Comparison of ENCODE assay signal across 9 cellular contexts in genomic region chr11:117313828-117314768, GRCh38. TPM values are rescaled to one million over a fixed set of nuclear protein-coding genes. Genes with fewer than 3 reads are reported as not detected.
DNase-seq lines count a peak whose midpoint lies in the region; ATAC-seq, FAIRE-seq and TF ChIP-seq lines count a peak whose summit lies in the region.
"Had no signal": no experiment of that assay in that cellular context is flagged by ENCODE, and none has a peak within 500 bp of the region (broad histone marks: within the 10 kb centered on the region; RNA-seq: fewer than 3 reads in every experiment).

No MANE protein-coding gene starts in this region.

- peak overlapping the region in 1 of 2 experiments; percentile 55 for H3K18ac ChIP-seq in mesenchymal stem cell (ENCODE audit: low read depth in 1 of 2, low read length in 2 of 2)

- H3K9ac ChIP-seq in HepG2 (ENCODE audit: insufficient read depth, low read depth, low read length) (no peak overlapping the region), mesenchymal stem cell (ENCODE audit: low read length) (peak overlapping the region; percentile 85)

- H3K27ac ChIP-seq in HepG2 (ENCODE audit: extremely low read length, insufficient read depth, low read length) (no peak overlapping the region), right lobe of liver (no peak overlapping the region), body of pancreas (peak overlapping the region; percentile 25 to 83 (median 68)), mesenchymal stem cell (ENCODE audit: low read length, poor library complexity, severe bottlenecking) (no peak overlapping the region)

- no peak overlapping the region for H2AK5ac ChIP-seq in mesenchymal stem cell (ENCODE audit: low read length, severe bottlenecking)

- H3K23ac ChIP-seq in mesenchymal stem cell (ENCODE audit: low read length in 2 of 2) = peak overlapping the region in 1 of 2 experiments; percentile 56

- peaks cover 56% of the 10 kb centered on the region for H3K4me1 ChIP-seq in HepG2 (ENCODE audit: insufficient read depth, low read length)
- H3K4me1 ChIP-seq in right lobe of liver = peaks cover 0 to 18% (median 5%) of the 10 kb centered on the region in 4 donors
- H3K4me1 ChIP-seq in body of pancreas = peaks cover 70% of the 10 kb centered on the region
- H3K4me1 ChIP-seq in mesenchymal stem cell (ENCODE audit: control insufficient read depth, insufficient read depth, low read depth, low read length) = peaks cover 20% of the 10 kb centered on the region
- H3K4me1 ChIP-seq in mucosa of descending colon (ENCODE audit: low read depth) = peaks cover 8% of the 10 kb centered on the region

- DNase-seq in HepG2 (ENCODE audit: low spot score) (no peak), right lobe of liver (no peak), body of pancreas (peak in 2 of 4 donors; percentile 36 to 49), mesenchymal stem cell (no peak), mucosa of descending colon (no peak), NCI-H774 (lab: John Stamatoyannopoulos, UW) (no peak)
- no peak for DNase-seq in activated CD4-positive, CD25-positive, alpha-beta regulatory T cell (lab: John Stamatoyannopoulos, UW)
- DNase-seq: kidney glomerular epithelial cell had no signal

- H2AFZ ChIP-seq in HepG2 (ENCODE audit: low read length) (no peak overlapping the region), mesenchymal stem cell (ENCODE audit: low read depth, low read length) (no peak overlapping the region)

- BruUV-seq in HepG2 (replicated peaks; lab: Mats Ljungman, UMichigan) = no TSS peak

- no peak for TF ChIP-seq EP300 in HepG2 (IDR thresholded peaks at IDR 0.05; ENCODE audit: low read depth in 2 of 2, low read length in 2 of 2)
- TF ChIP-seq EP300 in HepG2 (CRISPR knock-in tag; IDR thresholded peaks at IDR 0.05; ENCODE audit: borderline replicate concordance) = no peak

- H2BK12ac ChIP-seq in mesenchymal stem cell (ENCODE audit: low read length in 2 of 2) = peak overlapping the region in 1 of 2 experiments; percentile 70

- peak overlapping the region in 1 of 2 experiments; percentile 64 for H3K14ac ChIP-seq in mesenchymal stem cell (ENCODE audit: low read length in 2 of 2)

- no peak overlapping the region for H2BK120ac ChIP-seq in mesenchymal stem cell (ENCODE audit: low read depth, low read length)

- TF ChIP-seq POLR2A in HepG2 (IDR thresholded peaks at IDR 0.05; ENCODE audit: insufficient read depth in 1 of 2, low read depth in 2 of 2, low read length in 2 of 2) = no peak
- TF ChIP-seq POLR2A in right lobe of liver (IDR thresholded peaks at IDR 0.05) = no peak
- no peak for TF ChIP-seq POLR2A in body of pancreas (IDR thresholded peaks at IDR 0.05)

- TF ChIP-seq CTCF in HepG2 (CRISPR knock-in tag; IDR thresholded peaks at IDR 0.05) (no peak), right lobe of liver (IDR thresholded peaks at IDR 0.05) (no peak), body of pancreas (IDR thresholded peaks at IDR 0.05) (no peak), mucosa of descending colon (IDR thresholded peaks at IDR 0.05) (no peak)

- no peak overlapping the region for H2BK5ac ChIP-seq in mesenchymal stem cell (ENCODE audit: low read depth, low read length, poor library complexity, severe bottlenecking)

- TF ChIP-seq RAD21 in HepG2 (CRISPR knock-in tag; IDR thresholded peaks at IDR 0.05) = no peak

- H3K27me3 ChIP-seq in HepG2 (ENCODE audit: control insufficient read depth in 1 of 2, insufficient read depth in 2 of 2, low read length in 2 of 2) (no peaks in the 10 kb centered on the region; a peak in 1 of 5 replicates), right lobe of liver (no peaks in the 10 kb centered on the region), body of pancreas (no peaks in the 10 kb centered on the region), mesenchymal stem cell (ENCODE audit: control insufficient read depth in 1 of 2, insufficient read depth in 1 of 2, low read length in 2 of 2) (no peaks in the 10 kb centered on the region)

- peak overlapping the region; percentile 100 for H3K4me2 ChIP-seq in HepG2 (ENCODE audit: low read depth, low read length)
- H3K4me2 ChIP-seq in mesenchymal stem cell (ENCODE audit: low read length, poor library complexity, severe bottlenecking) = peak overlapping the region; percentile 100

- H2BK15ac ChIP-seq in mesenchymal stem cell (ENCODE audit: low read depth, poor library complexity, severe bottlenecking) = no peak overlapping the region

- H4K20me1 ChIP-seq in HepG2 (ENCODE audit: insufficient read depth, low read length) = no peaks in the 10 kb centered on the region

- peak overlapping the region; percentile 45 for H4K8ac ChIP-seq in mesenchymal stem cell (ENCODE audit: low read length)

- H4K91ac ChIP-seq in mesenchymal stem cell (ENCODE audit: low read length) = no peak overlapping the region

- CTCF ChIA-PET in HepG2 (lab: Yijun Ruan, JAX; ENCODE audit: low intra/inter-chr PET ratio, low total read pairs) = no interaction called here

- in situ Hi-C loops in HepG2 (cut with HindIII; ENCODE audit: extremely low pct_ligation_motif_present, low pct_unique_long_range_greater_than_20kb) = no loop called here

- POLR2A ChIA-PET in HepG2 (lab: Yijun Ruan, JAX) = interaction anchor here (2.2 to 5.8 kb wide), 2 partner anchors 12 to 14 kb away, joined by 18 to 62 read pairs; partner anchors contain the start of gene CEP164

- H3K9me3 ChIP-seq in HepG2 (ENCODE audit: low read length) = no peaks in the 10 kb centered on the region
- H3K9me3 ChIP-seq in right lobe of liver = no peaks in the 10 kb centered on the region
- H3K9me3 ChIP-seq in body of pancreas = no peaks in the 10 kb centered on the region
- no peaks in the 10 kb centered on the region for H3K9me3 ChIP-seq in mesenchymal stem cell (ENCODE audit: control insufficient read depth, low read length)
- no peaks in the 10 kb centered on the region for H3K9me3 ChIP-seq in mucosa of descending colon

- intact Hi-C loops in HepG2 (cut with micrococcal nuclease; ENCODE audit: unreplicated experiment) (no loop called here), right lobe of liver (cut with DNase I) (no loop called here), body of pancreas (cut with DNase I) (no loop called here), mucosa of descending colon (cut with DNase I, micrococcal nuclease) (no loop called here)

- H3K79me2 ChIP-seq in HepG2 (ENCODE audit: insufficient read depth, low read length) = peaks cover 4% of the 10 kb centered on the region

- H3K36me3 ChIP-seq in HepG2 (replicated peaks in 1 of 2; ENCODE audit: control insufficient read depth in 1 of 2, insufficient read depth in 2 of 2, low read length in 2 of 2) (no peaks in the 10 kb centered on the region), right lobe of liver (no peaks in the 10 kb centered on the region), body of pancreas (replicated peaks in 1 of 2; ENCODE audit: insufficient read depth in 1 of 2, low read depth in 2 of 2) (no peaks in the 10 kb centered on the region), mesenchymal stem cell (ENCODE audit: control insufficient read depth in 1 of 2, insufficient read depth in 2 of 2, low read depth in 1 of 2, low read length in 2 of 2) (peaks cover 0 to 3% of the 10 kb centered on the region in 2 experiments), mucosa of descending colon (ENCODE audit: low read depth) (no peaks in the 10 kb centered on the region)

- ATAC-seq in HepG2 (peak; percentile 34), right lobe of liver (no peak), body of pancreas (no peak), mucosa of descending colon (no peak), GM21528 (IDR thresholded peaks at IDR 0.05; ENCODE audit: low FRiP score, unreplicated experiment) (no peak)

- no peak for FAIRE-seq in HepG2 (lab: Jason Lieb, UNC)

- H3K79me1 ChIP-seq in mesenchymal stem cell (replicated peaks; ENCODE audit: low read length, poor library complexity, severe bottlenecking) = peaks cover 38% of the 10 kb centered on the region

- WGBS in HepG2 (ENCODE audit: low lambda C conversion rate) = 61% methylated on average over 8 of the region's 14 CpGs
- WGBS in right lobe of liver (ENCODE audit: insufficient coverage, low coverage, low lambda C conversion rate, missing lambda C conversion rate) = 46% methylated on average over 4 of the region's 14 CpGs
- 20 to 24% methylated on average over 6 to 12 of the region's 14 CpGs for WGBS in body of pancreas, 2 donors
- WGBS in mesenchymal stem cell = 83% methylated on average over 12 of the region's 14 CpGs

- peak overlapping the region; percentile 74 to 90 (median 88) for H3K4me3 ChIP-seq in HepG2 (replicated peaks in 1 of 3; ENCODE audit: insufficient read depth in 1 of 3, low read depth in 2 of 3, low read length in 3 of 3)
- peak overlapping the region in 1 of 3 donors; percentile 90 for H3K4me3 ChIP-seq in right lobe of liver
- H3K4me3 ChIP-seq in body of pancreas = peak overlapping the region; percentile 78 to 97
- peak overlapping the region in 1 of 2 experiments; percentile 95 for H3K4me3 ChIP-seq in mesenchymal stem cell (ENCODE audit: insufficient read depth in 1 of 2, low read depth in 1 of 2, low read length in 2 of 2)
- no peak overlapping the region for H3K4me3 ChIP-seq in mucosa of descending colon

- peak overlapping the region in 1 of 2 experiments; percentile 22 for H3K4ac ChIP-seq in mesenchymal stem cell (ENCODE audit: low read depth in 1 of 2, low read length in 2 of 2)

RNA-seq across cellular contexts. Expression of gene BACE1, which starts 2.0 kb away (rescaled TPM):
- total RNA-seq in HepG2 (2016; rRNA removed; fragmentation: Illumina TruSeq; extraction: Trizol) (7.5 and 10.2 TPM in 2 replicates), right lobe of liver (10 to 100 TPM; 19.2 to 42.8 (median 23.7) TPM), body of pancreas (10 to 100 TPM; 47.0 to 70.5 TPM), mucosa of descending colon (10 to 100 TPM in 2 of 3 donors, 1 to 10 TPM in 1; 7.8 to 23.0 (median 10.2) TPM)
- total RNA-seq in HepG2 (2016; cell fraction: cytosol; rRNA removed; fragmentation: Illumina TruSeq; extraction: Trizol; ENCODE audit: low read depth) = 2.1 and 2.2 TPM in 2 replicates
- total RNA-seq in HepG2 (2016; cell fraction: insoluble cytoplasmic fraction; rRNA removed; fragmentation: Illumina TruSeq; extraction: Trizol) = 8.4 and 9.7 TPM in 2 replicates
- 4.8 and 6.0 TPM in 2 replicates for total RNA-seq in HepG2 (2016; cell fraction: membrane; rRNA removed; fragmentation: Illumina TruSeq; extraction: Trizol)
- 9.1 and 11.5 TPM in 2 replicates for total RNA-seq in HepG2 (2016; cell fraction: nucleus; rRNA removed; fragmentation: Illumina TruSeq; extraction: Trizol)
- polyA plus RNA-seq in HepG2 (2011; rRNA removed) = 17.9 and 19.0 TPM in 2 replicates
- 14.6 and 15.9 TPM in 2 replicates for polyA plus RNA-seq in HepG2 (2011; cell fraction: cytosol; rRNA removed)
- 44.0 and 49.0 TPM in 2 replicates for polyA plus RNA-seq in HepG2 (2011; cell fraction: nucleus; rRNA removed)
- polyA plus RNA-seq in HepG2 (2012) = 12.2 and 14.8 TPM in 2 replicates
- polyA plus RNA-seq in HepG2 (2016; cell fraction: cytosol; fragmentation: Illumina TruSeq; extraction: Trizol; ENCODE audit: low read depth) = 2.2 and 2.4 TPM in 2 replicates
- 10.6 and 11.0 TPM in 2 replicates for polyA plus RNA-seq in HepG2 (2016; cell fraction: insoluble cytoplasmic fraction; fragmentation: Illumina TruSeq; extraction: Trizol; ENCODE audit: low read depth)
- polyA plus RNA-seq in HepG2 (2016; cell fraction: membrane; fragmentation: Illumina TruSeq; extraction: Trizol; ENCODE audit: low read depth) = 4.9 and 5.8 TPM in 2 replicates
- 21.9 and 23.8 TPM in 2 replicates for polyA plus RNA-seq in HepG2 (2016; cell fraction: nucleus; fragmentation: Illumina TruSeq; extraction: Trizol; ENCODE audit: insufficient read depth, low read depth)
- 41.2 and 52.9 TPM in 2 replicates for polyA minus RNA-seq in HepG2 (2011; rRNA and poly(A)+ RNA removed; ENCODE audit: low replicate concordance)
- polyA minus RNA-seq in HepG2 (2011; cell fraction: cytosol; rRNA and poly(A)+ RNA removed) = 7.0 and 13.9 TPM in 2 replicates
- 7.8 and 8.6 TPM in 2 replicates for polyA minus RNA-seq in HepG2 (2011; cell fraction: nucleus; rRNA and poly(A)+ RNA removed)
- 38.4 TPM for polyA plus RNA-seq in mesenchymal stem cell (2013, experiment 1 of 2)
- polyA plus RNA-seq in mesenchymal stem cell (2013, experiment 2 of 2) = 38.9 TPM

RNA-seq across cellular contexts. Expression of gene CEP164, which starts 13.6 kb away (rescaled TPM):
- 9.6 and 15.2 TPM in 2 replicates for total RNA-seq in HepG2 (2016; rRNA removed; fragmentation: Illumina TruSeq; extraction: Trizol)
- 14.5 and 15.6 TPM in 2 replicates for total RNA-seq in HepG2 (2016; cell fraction: cytosol; rRNA removed; fragmentation: Illumina TruSeq; extraction: Trizol; ENCODE audit: low read depth)
- 7.8 and 17.7 TPM in 2 replicates for total RNA-seq in HepG2 (2016; cell fraction: insoluble cytoplasmic fraction; rRNA removed; fragmentation: Illumina TruSeq; extraction: Trizol)
- total RNA-seq in HepG2 (2016; cell fraction: membrane; rRNA removed; fragmentation: Illumina TruSeq; extraction: Trizol) = 7.5 and 7.9 TPM in 2 replicates
- 18.0 and 22.9 TPM in 2 replicates for total RNA-seq in HepG2 (2016; cell fraction: nucleus; rRNA removed; fragmentation: Illumina TruSeq; extraction: Trizol)
- 9.8 and 11.4 TPM in 2 replicates for polyA plus RNA-seq in HepG2 (2011; rRNA removed)
- polyA plus RNA-seq in HepG2 (2011; cell fraction: cytosol; rRNA removed) = 4.5 and 5.1 TPM in 2 replicates
- 41.9 and 50.5 TPM in 2 replicates for polyA plus RNA-seq in HepG2 (2011; cell fraction: nucleus; rRNA removed)
- 5.9 and 7.9 TPM in 2 replicates for polyA plus RNA-seq in HepG2 (2012)
- polyA plus RNA-seq in HepG2 (2016; cell fraction: cytosol; fragmentation: Illumina TruSeq; extraction: Trizol; ENCODE audit: low read depth) = 0.96 and 1.0 TPM in 2 replicates
- polyA plus RNA-seq in HepG2 (2016; cell fraction: insoluble cytoplasmic fraction; fragmentation: Illumina TruSeq; extraction: Trizol; ENCODE audit: low read depth) = 4.9 and 7.5 TPM in 2 replicates
- 1.5 and 1.6 TPM in 2 replicates for polyA plus RNA-seq in HepG2 (2016; cell fraction: membrane; fragmentation: Illumina TruSeq; extraction: Trizol; ENCODE audit: low read depth)
- polyA plus RNA-seq in HepG2 (2016; cell fraction: nucleus; fragmentation: Illumina TruSeq; extraction: Trizol; ENCODE audit: insufficient read depth, low read depth) = 40.5 and 41.1 TPM in 2 replicates
- 11.0 and 27.5 TPM in 2 replicates for polyA minus RNA-seq in HepG2 (2011; rRNA and poly(A)+ RNA removed; ENCODE audit: low replicate concordance)
- polyA minus RNA-seq in HepG2 (2011; cell fraction: cytosol; rRNA and poly(A)+ RNA removed) = 3.5 and 3.7 TPM in 2 replicates
- polyA minus RNA-seq in HepG2 (2011; cell fraction: nucleus; rRNA and poly(A)+ RNA removed) = 14.2 and 17.9 TPM in 2 replicates
- 10 to 100 TPM in 2 of 6 experiments, 1 to 10 TPM in 4; 7.2 to 11.2 (median 8.6) TPM for total RNA-seq in right lobe of liver
- total RNA-seq in body of pancreas = 10 to 100 TPM; 29.1 to 45.8 TPM
- polyA plus RNA-seq in mesenchymal stem cell (2013, experiment 1 of 2) = 38.8 TPM
- polyA plus RNA-seq in mesenchymal stem cell (2013, experiment 2 of 2) = 35.7 TPM
- 10 to 100 TPM; 13.8 to 26.2 (median 17.3) TPM for total RNA-seq in mucosa of descending colon

RNA-seq across cellular contexts. Expression of gene BACE1-AS, which starts 23.0 kb away (rescaled TPM):
- 2.0 and 2.9 TPM in 2 replicates for total RNA-seq in HepG2 (2016; rRNA removed; fragmentation: Illumina TruSeq; extraction: Trizol)
- total RNA-seq in HepG2 (2016; cell fraction: cytosol; rRNA removed; fragmentation: Illumina TruSeq; extraction: Trizol; ENCODE audit: low read depth) = 0.26 and 0.51 TPM in 2 replicates
- total RNA-seq in HepG2 (2016; cell fraction: insoluble cytoplasmic fraction; rRNA removed; fragmentation: Illumina TruSeq; extraction: Trizol) = 2.1 and 2.3 TPM in 2 replicates
- total RNA-seq in HepG2 (2016; cell fraction: membrane; rRNA removed; fragmentation: Illumina TruSeq; extraction: Trizol) = 0.76 and 0.87 TPM in 2 replicates
- total RNA-seq in HepG2 (2016; cell fraction: nucleus; rRNA removed; fragmentation: Illumina TruSeq; extraction: Trizol) = 4.0 and 4.3 TPM in 2 replicates
- 3.6 and 3.9 TPM in 2 replicates for polyA plus RNA-seq in HepG2 (2011; rRNA removed)
- 2.0 and 2.7 TPM in 2 replicates for polyA plus RNA-seq in HepG2 (2011; cell fraction: cytosol; rRNA removed)
- 5.7 and 7.1 TPM in 2 replicates for polyA plus RNA-seq in HepG2 (2011; cell fraction: nucleus; rRNA removed)
- polyA plus RNA-seq in HepG2 (2012) = 2.7 and 4.0 TPM in 2 replicates
- 0.40 TPM in 1 of 2 replicates, not detected in the other for polyA plus RNA-seq in HepG2 (2016; cell fraction: cytosol; fragmentation: Illumina TruSeq; extraction: Trizol; ENCODE audit: low read depth)
- 2.5 and 3.2 TPM in 2 replicates for polyA plus RNA-seq in HepG2 (2016; cell fraction: insoluble cytoplasmic fraction; fragmentation: Illumina TruSeq; extraction: Trizol; ENCODE audit: low read depth)
- 0.06 and 0.50 TPM in 2 replicates for polyA plus RNA-seq in HepG2 (2016; cell fraction: membrane; fragmentation: Illumina TruSeq; extraction: Trizol; ENCODE audit: low read depth)
- polyA plus RNA-seq in HepG2 (2016; cell fraction: nucleus; fragmentation: Illumina TruSeq; extraction: Trizol; ENCODE audit: insufficient read depth, low read depth) = 7.5 and 8.1 TPM in 2 replicates
- polyA minus RNA-seq in HepG2 (2011; rRNA and poly(A)+ RNA removed; ENCODE audit: low replicate concordance) = 6.8 and 9.4 TPM in 2 replicates
- 3.7 and 5.8 TPM in 2 replicates for polyA minus RNA-seq in HepG2 (2011; cell fraction: cytosol; rRNA and poly(A)+ RNA removed)
- 6.6 and 6.7 TPM in 2 replicates for polyA minus RNA-seq in HepG2 (2011; cell fraction: nucleus; rRNA and poly(A)+ RNA removed)
- total RNA-seq in right lobe of liver = 1 to 10 TPM in 5 of 6 experiments, under 1 TPM in 1; 0.75 to 2.9 (median 2.1) TPM
- total RNA-seq in body of pancreas = 1 to 10 TPM; 5.3 to 6.0 TPM
- 4.7 TPM for polyA plus RNA-seq in mesenchymal stem cell (2013, experiment 1 of 2)
- 5.0 TPM for polyA plus RNA-seq in mesenchymal stem cell (2013, experiment 2 of 2)
- 10 to 100 TPM in 1 of 3 donors, 1 to 10 TPM in 2; 6.9 to 11.3 (median 7.4) TPM for total RNA-seq in mucosa of descending colon

Comparison
In these comparisons a context has a peak if more than half of its experiments do, and no peak if none do; other contexts are left out.
1. H3K27ac ChIP-seq: peak in body of pancreas (4 of 4); none in HepG2 (single experiment), right lobe of liver (0 of 3) and mesenchymal stem cell (single experiment).